Comparison of ENCODE assay signal across 24 cellular contexts in the genomic region with DNA sequence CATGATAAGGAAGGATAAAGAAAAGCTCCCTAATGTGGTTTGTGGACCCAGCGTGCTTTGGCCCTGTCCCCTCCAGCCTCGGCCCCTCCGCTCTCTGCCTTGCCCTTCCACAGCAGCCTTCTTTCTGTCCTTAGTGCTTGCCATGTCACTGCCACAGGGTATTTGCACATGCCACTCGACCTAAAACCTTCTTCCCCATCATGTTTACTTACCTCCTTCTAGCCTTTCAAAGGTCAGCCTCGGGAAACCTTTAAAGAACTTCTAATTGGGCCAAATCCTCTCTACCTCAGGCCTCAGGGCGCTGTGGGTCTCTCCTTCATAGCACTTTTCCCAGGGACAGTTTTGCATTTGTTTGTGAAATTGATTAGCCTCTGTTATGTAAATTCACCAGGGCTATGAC.
"Had no signal": no experiment of that assay in that cellular context is flagged by ENCODE, and none has a peak within 500 bp of the region (broad histone marks: within the 10 kb centered on the region; RNA-seq: fewer than 3 reads in every experiment).

No MANE protein-coding gene starts in this region.

- H3K27ac ChIP-seq: coronary artery, neutrophil, parathyroid adenoma, right lobe of liver, stomach, thyroid gland had no signal

- H3K36me3 Mint-ChIP-seq: mesothelial cell of epicardium; naive B cell; natural killer cell treated with Interleukin-12 subunit alpha and Interleukin-12 subunit beta and Interleukin-15 and Interleukin-18, amount 100 ng/mL, for 72 hours; stimulated activated effector memory CD8-positive, alpha-beta T cell treated with anti-CD3 and anti-CD28 coated beads, Interleukin-12 subunit alpha, Interleukin-12 subunit beta, amount 100 ng/mL, for 72 hours; type B pancreatic cell had no signal

- H3K36me3 ChIP-seq: neutrophil, right lobe of liver, stomach, thyroid gland had no signal

- H3K4me3 ChIP-seq: coronary artery, mucosa of descending colon, right lobe of liver, smooth muscle cell, stomach, thyroid gland had no signal

- H3K9me3 Mint-ChIP-seq: effector memory CD8-positive, alpha-beta T cell; mesothelial cell of epicardium; natural killer cell treated with Interleukin-12 subunit alpha and Interleukin-12 subunit beta and Interleukin-15 and Interleukin-18, amount 100 ng/mL, for 72 hours; neural crest cell; stimulated activated effector memory CD8-positive, alpha-beta T cell treated with anti-CD3 and anti-CD28 coated beads, Interleukin-12 subunit alpha, Interleukin-12 subunit beta, amount 100 ng/mL, for 72 hours; type B pancreatic cell had no signal

- H3K4me1 ChIP-seq: parathyroid adenoma, right lobe of liver, stomach, thyroid gland had no signal

- H3K4me1 Mint-ChIP-seq: naive B cell; neural crest cell; stimulated activated effector memory CD8-positive, alpha-beta T cell treated with anti-CD3 and anti-CD28 coated beads, Interleukin-12 subunit alpha, Interleukin-12 subunit beta, amount 100 ng/mL, for 72 hours had no signal

- H3K9me3 ChIP-seq: mucosa of descending colon, neutrophil, right lobe of liver, stomach, thyroid gland had no signal

- H3K27me3 ChIP-seq: right lobe of liver, stomach, thyroid gland had no signal

- H3K4me3 Mint-ChIP-seq: effector memory CD8-positive, alpha-beta T cell; mesothelial cell of epicardium; naive B cell; natural killer cell treated with Interleukin-12 subunit alpha and Interleukin-12 subunit beta and Interleukin-15 and Interleukin-18, amount 100 ng/mL, for 72 hours; neural crest cell; stimulated activated effector memory CD8-positive, alpha-beta T cell treated with anti-CD3 and anti-CD28 coated beads, Interleukin-12 subunit alpha, Interleukin-12 subunit beta, amount 100 ng/mL, for 72 hours; type B pancreatic cell had no signal

- H3K27ac Mint-ChIP-seq: effector memory CD8-positive, alpha-beta T cell; mesothelial cell of epicardium; naive B cell; natural killer cell treated with Interleukin-12 subunit alpha and Interleukin-12 subunit beta and Interleukin-15 and Interleukin-18, amount 100 ng/mL, for 72 hours; progenitor cell of endocrine pancreas; stimulated activated effector memory CD8-positive, alpha-beta T cell treated with anti-CD3 and anti-CD28 coated beads, Interleukin-12 subunit alpha, Interleukin-12 subunit beta, amount 100 ng/mL, for 72 hours; type B pancreatic cell had no signal

- DNase-seq: effector memory CD8-positive, alpha-beta T cell; erythroblast; hypothalamus; left ventricle myocardium superior; mesenchymal stem cell; mucosa of descending colon; naive B cell; right lobe of liver; stimulated activated CD4-positive, alpha-beta T cell treated with anti-CD3 and anti-CD28 coated beads, Interleukin-12 subunit alpha, Interleukin-12 subunit beta, amount 100 ng/mL, for 4 hours; stimulated activated CD4-positive, alpha-beta T cell treated with anti-CD3 and anti-CD28 coated beads, Interleukin-1b, Interleukin-23, amount 100 ng/mL, for 48 hours; stimulated activated CD4-positive, alpha-beta T cell treated with anti-CD3 and anti-CD28 coated beads, Interleukin-4, amount 100 ng/mL, for 1 hour; stimulated activated naive CD4-positive, alpha-beta T cell treated with Interleukin-2 at 50 U/mL for 16 hours; stomach; thyroid gland had no signal

- ATAC-seq: effector memory CD8-positive, alpha-beta T cell; left ventricle myocardium superior; mucosa of descending colon; natural killer cell treated with Interleukin-12 subunit alpha and Interleukin-12 subunit beta and Interleukin-15 and Interleukin-18, amount 100 ng/mL, for 72 hours; right lobe of liver; stimulated activated effector memory CD8-positive, alpha-beta T cell treated with anti-CD3 and anti-CD28 coated beads, Interleukin-12 subunit alpha, Interleukin-12 subunit beta, amount 100 ng/mL, for 72 hours had no signal
